In the genomic region with DNA sequence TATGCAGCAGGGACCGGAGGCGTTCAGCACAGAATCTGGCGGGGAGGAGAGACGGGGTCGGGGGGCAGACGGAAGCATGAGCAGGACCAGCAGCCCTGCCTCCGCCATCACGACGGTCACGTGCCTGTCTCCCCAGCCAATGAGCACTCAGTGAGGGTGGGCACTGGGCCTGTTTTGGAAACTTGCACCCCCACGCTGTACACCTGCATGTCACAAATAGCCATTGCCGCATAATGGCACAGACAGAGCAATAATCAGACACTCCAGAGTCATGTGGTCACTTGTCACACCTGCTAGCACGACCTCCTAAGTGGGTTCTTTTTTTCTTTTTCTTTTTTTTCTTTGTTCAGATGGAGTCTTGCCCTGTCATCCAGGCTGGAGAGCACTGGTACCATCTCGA, we compare ENCODE assay signal across 34 cellular contexts. TPM values are rescaled to one million over a fixed set of nuclear protein-coding genes. Genes with fewer than 3 reads are reported as not detected.
"Had no signal": no experiment of that assay in that cellular context is flagged by ENCODE, and none has a peak within 500 bp of the region (broad histone marks: within the 10 kb centered on the region; RNA-seq: fewer than 3 reads in every experiment).

No MANE protein-coding gene starts in this region.

- H3K27ac ChIP-seq: ascending aorta, cardiac muscle cell, SJCRH30, SK-N-MC had no signal

- H3K27ac Mint-ChIP-seq: activated CD4-positive, alpha-beta T cell treated with anti-CD3 and anti-CD28 coated beads for 36 hours; activated CD4-positive, alpha-beta T cell treated with anti-CD3 and anti-CD28 coated beads, Interleukin-2, amount 10 ng/mL, durations not matched to agents 7 days and 5 days; activated CD8-positive, alpha-beta T cell treated with anti-CD3 and anti-CD28 coated beads, Interleukin-2, amount 10 ng/mL, durations not matched to agents 7 days and 5 days; activated naive CD4-positive, alpha-beta T cell treated with anti-CD3 and anti-CD28 coated beads, Interleukin-2, amount 50 U/mL, for 24 hours; activated naive CD8-positive, alpha-beta T cell treated with anti-CD3 and anti-CD28 coated beads, Interleukin-2, amount 10 ng/mL, durations not matched to agents 7 days and 5 days; activated T-cell treated with anti-CD3 and anti-CD28 coated beads, Interleukin-2, amount 50 U/mL, for 24 hours; activated T-helper 2 cell treated with anti-CD3 and anti-CD28 coated beads, Interferon-gamma antibody, Interleukin-2, Interleukin-4, amounts not matched to agents 10 μg/mL and 5 μg/mL and 100 μg/mL, durations not matched to agents 14 hours and 24 hours and 36 hours; WTC11 had no signal

- H3K4me1 ChIP-seq: ascending aorta, SJCRH30 had no signal

- DNase-seq: activated CD4-positive, alpha-beta T cell treated with anti-CD3 and anti-CD28 coated beads for 36 hours; activated CD4-positive, alpha-beta T cell treated with anti-CD3 and anti-CD28 coated beads, Interleukin-2, amount 10 ng/mL, durations not matched to agents 7 days and 5 days; activated CD4-positive, alpha-beta T cell treated with anti-CD3 and anti-CD28 coated beads, Interleukin-2, amount 50 U/mL, for 48 hours; activated CD8-positive, alpha-beta T cell treated with anti-CD3 and anti-CD28 coated beads, Interleukin-2, amount 10 ng/mL, durations not matched to agents 7 days and 5 days; activated gamma-delta T cell; activated naive CD4-positive, alpha-beta T cell treated with Interleukin-2 at 50 U/mL for 16 hours; activated naive CD8-positive, alpha-beta T cell treated with anti-CD3 and anti-CD28 coated beads, Interleukin-2, amount 10 ng/mL, durations not matched to agents 7 days and 5 days; activated T-cell treated with anti-CD3 and anti-CD28 coated beads, Interleukin-2, amount 50 U/mL, for 24 hours; amygdala; NCI-H1092 treated with DMSO at 0.1 percent for 48 hours; NCI-H187 treated with DMSO at 0.1 percent for 48 hours; NCI-H2081; NCI-H2171 treated with DMSO at 0.1 percent for 48 hours; NCI-H2227 treated with DMSO at 0.1 percent for 48 hours; NCI-H446; NCI-H524; NCI-H69; NCI-H82; NK-92 treated with Interleukin-12 subunit alpha and Interleukin-12 subunit beta, amount 100 ng/mL, for 24 hours; OCI-M1; SHP77; SJCRH30; T1000 had no signal

- H3K9me3 ChIP-seq: ascending aorta, SJCRH30 had no signal

- ATAC-seq: activated CD4-positive, alpha-beta T cell treated with anti-CD3 and anti-CD28 coated beads for 36 hours; activated CD4-positive, CD25-positive, alpha-beta regulatory T cell treated with anti-CD3 and anti-CD28 coated beads, Interleukin-2, amount 50 U/mL, for 24 hours; activated CD8-positive, alpha-beta T cell treated with anti-CD3 and anti-CD28 coated beads, Interleukin-2, amount 10 ng/mL, durations not matched to agents 7 days and 5 days; K562; WTC11 had no signal

- H3K4me3 ChIP-seq: ascending aorta, cardiac muscle cell, K562, SJCRH30, SK-N-MC had no signal

- H3K4me1 Mint-ChIP-seq: activated CD4-positive, alpha-beta T cell treated with anti-CD3 and anti-CD28 coated beads for 36 hours; activated naive CD4-positive, alpha-beta T cell treated with anti-CD3 and anti-CD28 coated beads, Interleukin-2, amount 50 U/mL, for 24 hours; WTC11 had no signal

- H3K9me3 Mint-ChIP-seq: activated CD4-positive, alpha-beta T cell treated with anti-CD3 and anti-CD28 coated beads, Interleukin-2, amount 10 ng/mL, durations not matched to agents 7 days and 5 days; activated naive CD4-positive, alpha-beta T cell treated with anti-CD3 and anti-CD28 coated beads, Interleukin-2, amount 50 U/mL, for 24 hours; activated naive CD8-positive, alpha-beta T cell treated with anti-CD3 and anti-CD28 coated beads, Interleukin-2, amount 10 ng/mL, durations not matched to agents 7 days and 5 days; activated T-cell treated with anti-CD3 and anti-CD28 coated beads, Interleukin-2, amount 50 U/mL, for 24 hours; activated T-helper 2 cell treated with anti-CD3 and anti-CD28 coated beads, Interferon-gamma antibody, Interleukin-2, Interleukin-4, amounts not matched to agents 10 μg/mL and 5 μg/mL and 100 μg/mL, durations not matched to agents 14 hours and 24 hours and 36 hours; WTC11 had no signal

- H3K4me3 Mint-ChIP-seq: activated CD4-positive, alpha-beta T cell treated with anti-CD3 and anti-CD28 coated beads for 36 hours; activated CD4-positive, alpha-beta T cell treated with anti-CD3 and anti-CD28 coated beads, Interleukin-2, amount 10 ng/mL, durations not matched to agents 7 days and 5 days; activated CD8-positive, alpha-beta T cell treated with anti-CD3 and anti-CD28 coated beads, Interleukin-2, amount 10 ng/mL, durations not matched to agents 7 days and 5 days; activated naive CD4-positive, alpha-beta T cell treated with anti-CD3 and anti-CD28 coated beads, Interleukin-2, amount 50 U/mL, for 24 hours; activated naive CD8-positive, alpha-beta T cell treated with anti-CD3 and anti-CD28 coated beads, Interleukin-2, amount 10 ng/mL, durations not matched to agents 7 days and 5 days; activated T-cell treated with anti-CD3 and anti-CD28 coated beads, Interleukin-2, amount 50 U/mL, for 24 hours; WTC11 had no signal

- H3K27me3 Mint-ChIP-seq: activated CD4-positive, alpha-beta T cell treated with anti-CD3 and anti-CD28 coated beads for 36 hours; activated CD4-positive, alpha-beta T cell treated with anti-CD3 and anti-CD28 coated beads, Interleukin-2, amount 10 ng/mL, durations not matched to agents 7 days and 5 days; activated naive CD4-positive, alpha-beta T cell treated with anti-CD3 and anti-CD28 coated beads, Interleukin-2, amount 50 U/mL, for 24 hours; activated naive CD8-positive, alpha-beta T cell treated with anti-CD3 and anti-CD28 coated beads, Interleukin-2, amount 10 ng/mL, durations not matched to agents 7 days and 5 days; activated T-cell treated with anti-CD3 and anti-CD28 coated beads, Interleukin-2, amount 50 U/mL, for 24 hours had no signal

- H3K27me3 ChIP-seq: ascending aorta, cardiac muscle cell, SJCRH30 had no signal

RNA-seq across cellular contexts. Expression of a gene that starts 21.1 kb away (rescaled TPM):
- total RNA-seq: activated CD4-positive, alpha-beta T cell treated with anti-CD3 and anti-CD28 coated beads, Interleukin-2, amount 10 ng/mL, durations not matched to agents 7 days and 5 days; activated CD8-positive, alpha-beta T cell treated with anti-CD3 and anti-CD28 coated beads, Interleukin-2, amount 10 ng/mL, durations not matched to agents 7 days and 5 days; activated naive CD8-positive, alpha-beta T cell treated with anti-CD3 and anti-CD28 coated beads, Interleukin-2, amount 10 ng/mL, durations not matched to agents 7 days and 5 days; activated T-helper 2 cell treated with anti-CD3 and anti-CD28 coated beads, Interferon-gamma antibody, Interleukin-2, Interleukin-4, amounts not matched to agents 10 μg/mL and 5 μg/mL and 100 μg/mL, durations not matched to agents 14 hours and 24 hours and 36 hours; ascending aorta; SJCRH30; T-helper 1 cell treated with Interleukin-12 subunit alpha and Interleukin-12 subunit beta and Interleukin-4 antibody, amounts not matched to agents 30 ng/mL and 1 ng/mL, for 36 hours; T-helper 2 cell treated with Interferon-gamma antibody and Interleukin-4, amounts not matched to agents 100 ng/mL and 5 ng/mL, for 36 hours had no signal

RNA-seq across cellular contexts. Expression of a gene that starts 38.9 kb away (rescaled TPM):
- total RNA-seq: activated CD4-positive, alpha-beta T cell treated with anti-CD3 and anti-CD28 coated beads for 36 hours; activated CD4-positive, alpha-beta T cell treated with anti-CD3 and anti-CD28 coated beads, Interleukin-2, amount 10 ng/mL, durations not matched to agents 7 days and 5 days; activated CD8-positive, alpha-beta T cell treated with anti-CD3 and anti-CD28 coated beads, Interleukin-2, amount 10 ng/mL, durations not matched to agents 7 days and 5 days; activated naive CD8-positive, alpha-beta T cell treated with anti-CD3 and anti-CD28 coated beads, Interleukin-2, amount 10 ng/mL, durations not matched to agents 7 days and 5 days; activated T-helper 2 cell treated with anti-CD3 and anti-CD28 coated beads, Interferon-gamma antibody, Interleukin-2, Interleukin-4, amounts not matched to agents 10 μg/mL and 5 μg/mL and 100 μg/mL, durations not matched to agents 14 hours and 24 hours and 36 hours; ascending aorta; M059J; T-helper 1 cell treated with Interleukin-12 subunit alpha and Interleukin-12 subunit beta and Interleukin-4 antibody, amounts not matched to agents 30 ng/mL and 1 ng/mL, for 36 hours; T-helper 2 cell treated with Interferon-gamma antibody and Interleukin-4, amounts not matched to agents 100 ng/mL and 5 ng/mL, for 36 hours; WTC11 had no signal
